ENCODE assay signal across 1 cellular context in the genomic region with DNA sequence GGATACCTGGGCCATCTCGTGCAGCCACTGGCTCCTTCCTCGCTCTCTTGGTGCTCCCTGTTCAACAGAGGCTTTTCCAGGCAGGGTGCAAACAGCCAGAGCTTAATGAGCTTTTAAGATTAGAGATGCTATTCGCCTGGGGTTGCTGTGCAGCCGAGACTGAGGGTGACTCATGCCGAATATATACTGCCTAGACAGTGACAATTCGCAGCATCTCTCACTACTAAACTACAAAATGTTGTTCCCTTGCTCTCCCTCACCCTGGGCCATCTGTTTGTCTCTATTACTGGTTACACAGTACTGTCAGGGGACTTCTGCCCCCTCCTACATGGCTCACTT.
TF ChIP-seq lines count a peak whose summit lies in the region.

No MANE protein-coding gene starts in this region.

TF ChIP-seq in HCT116, 20 proteins besides CTCF, POLR2A, EP300 and RAD21:
- TF ChIP-seq EGR1 (IDR thresholded peaks at IDR 0.05; ENCODE audit: low read depth) (no peak), CBX3 (IDR thresholded peaks at IDR 0.05; ENCODE audit: low read depth) (no peak), SRF (IDR thresholded peaks at IDR 0.05; ENCODE audit: low read depth) (no peak), CEBPB (IDR thresholded peaks at IDR 0.05; ENCODE audit: low read depth) (no peak), EZH2phosphoT487 (IDR thresholded peaks at IDR 0.05; ENCODE audit: borderline replicate concordance) (no peak)
- TF ChIP-seq, protein P1, sequence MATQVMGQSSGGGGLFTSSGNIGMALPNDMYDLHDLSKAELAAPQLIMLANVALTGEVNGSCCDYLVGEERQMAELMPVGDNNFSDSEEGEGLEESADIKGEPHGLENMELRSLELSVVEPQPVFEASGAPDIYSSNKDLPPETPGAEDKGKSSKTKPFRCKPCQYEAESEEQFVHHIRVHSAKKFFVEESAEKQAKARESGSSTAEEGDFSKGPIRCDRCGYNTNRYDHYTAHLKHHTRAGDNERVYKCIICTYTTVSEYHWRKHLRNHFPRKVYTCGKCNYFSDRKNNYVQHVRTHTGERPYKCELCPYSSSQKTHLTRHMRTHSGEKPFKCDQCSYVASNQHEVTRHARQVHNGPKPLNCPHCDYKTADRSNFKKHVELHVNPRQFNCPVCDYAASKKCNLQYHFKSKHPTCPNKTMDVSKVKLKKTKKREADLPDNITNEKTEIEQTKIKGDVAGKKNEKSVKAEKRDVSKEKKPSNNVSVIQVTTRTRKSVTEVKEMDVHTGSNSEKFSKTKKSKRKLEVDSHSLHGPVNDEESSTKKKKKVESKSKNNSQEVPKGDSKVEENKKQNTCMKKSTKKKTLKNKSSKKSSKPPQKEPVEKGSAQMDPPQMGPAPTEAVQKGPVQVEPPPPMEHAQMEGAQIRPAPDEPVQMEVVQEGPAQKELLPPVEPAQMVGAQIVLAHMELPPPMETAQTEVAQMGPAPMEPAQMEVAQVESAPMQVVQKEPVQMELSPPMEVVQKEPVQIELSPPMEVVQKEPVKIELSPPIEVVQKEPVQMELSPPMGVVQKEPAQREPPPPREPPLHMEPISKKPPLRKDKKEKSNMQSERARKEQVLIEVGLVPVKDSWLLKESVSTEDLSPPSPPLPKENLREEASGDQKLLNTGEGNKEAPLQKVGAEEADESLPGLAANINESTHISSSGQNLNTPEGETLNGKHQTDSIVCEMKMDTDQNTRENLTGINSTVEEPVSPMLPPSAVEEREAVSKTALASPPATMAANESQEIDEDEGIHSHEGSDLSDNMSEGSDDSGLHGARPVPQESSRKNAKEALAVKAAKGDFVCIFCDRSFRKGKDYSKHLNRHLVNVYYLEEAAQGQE (IDR thresholded peaks at IDR 0.05; ENCODE audit: low read depth): no peak
